In the genomic region with DNA sequence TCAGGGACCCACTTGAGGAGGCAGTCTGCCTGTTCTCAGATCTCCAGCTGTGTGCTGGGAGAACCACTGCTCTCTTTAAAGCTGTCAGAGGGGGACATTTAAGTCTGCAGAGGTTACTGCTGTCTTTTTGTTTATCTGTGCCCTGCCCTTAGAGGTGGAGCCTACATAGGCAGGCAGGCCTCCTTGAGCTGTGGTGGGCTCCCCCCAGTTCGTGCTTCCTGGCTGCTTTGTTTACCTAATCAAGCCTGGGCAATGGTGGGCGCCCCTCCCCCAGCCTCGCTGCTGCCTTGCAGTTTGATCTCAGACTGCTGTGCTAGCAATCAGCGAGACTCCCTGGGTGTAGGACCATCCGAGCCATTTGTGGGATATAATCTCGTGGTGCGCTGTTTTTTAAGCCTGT, we compare ENCODE assay signal across 7 cellular contexts.
DNase-seq lines count a peak whose midpoint lies in the region; ATAC-seq and TF ChIP-seq lines count a peak whose summit lies in the region.
"Not testable (repeated sequence)": the region's sequence is repeated elsewhere in the genome, so short reads cannot be mapped to it uniquely, and the experiment has no call there.

No MANE protein-coding gene starts in this region.

- not testable (repeated sequence) for DNase-seq in Caco-2; neural crest cell (ENCODE audit: low read depth, low spot score)
- peak; percentile 63 for DNase-seq in NCI-H748 (lab: John Stamatoyannopoulos, UW; ENCODE audit: unreplicated experiment)
- DNase-seq in WTC11 (ENCODE audit: low spot score) = peak; percentile 23
- DNase-seq in endodermal cell = peak; percentile 53

- not testable (repeated sequence) for H3K36me3 Mint-ChIP-seq in Caco-2 (ENCODE audit: insufficient read depth, unreplicated experiment); neural crest cell (ENCODE audit: low read depth)
- H3K36me3 Mint-ChIP-seq in WTC11 (peaks cover 32% of the 10 kb centered on the region), endodermal cell (ENCODE audit: low read depth) (peaks cover 13% of the 10 kb centered on the region)

- H3K27me3 ChIP-seq in Caco-2 (replicated peaks; ENCODE audit: control insufficient read depth, insufficient read depth, low read length); HUES48 (ENCODE audit: control insufficient read depth, insufficient read depth, low read length); endodermal cell (ENCODE audit: control insufficient read depth, insufficient read depth, low read length, poor library complexity, severe bottlenecking): not testable (repeated sequence)

- not testable (repeated sequence) for H3K9me3 ChIP-seq in Caco-2; ES-I3 (ENCODE audit: control insufficient read depth, insufficient read depth, low read length); HUES48 (ENCODE audit: control insufficient read depth, insufficient read depth, low read length)
- peaks cover 14% of the 10 kb centered on the region for H3K9me3 ChIP-seq in endodermal cell (ENCODE audit: control insufficient read depth, low read length)

- BruUV-seq in Caco-2 (replicated peaks; lab: Mats Ljungman, UMichigan) = not testable (repeated sequence)

- not testable (repeated sequence) for ATAC-seq in WTC11

- POLR2A ChIA-PET in Caco-2 (lab: Charles Lee); WTC11 (lab: Charles Lee): not testable (repeated sequence)

- not testable (repeated sequence) for H3K4me1 ChIP-seq in Caco-2; ES-I3 (ENCODE audit: insufficient read depth, low read length); HUES48 (ENCODE audit: control insufficient read depth, insufficient read depth, low read length); endodermal cell (ENCODE audit: control insufficient read depth, insufficient read depth, low read length)

- H3K36me3 ChIP-seq in Caco-2 (ENCODE audit: control insufficient read depth, insufficient read depth, low read length); ES-I3 (ENCODE audit: insufficient read depth, low read length); HUES48 (ENCODE audit: control insufficient read depth, insufficient read depth, low read length); endodermal cell (ENCODE audit: control insufficient read depth, insufficient read depth, low read length): not testable (repeated sequence)

- not testable (repeated sequence) for H3K27ac Mint-ChIP-seq in Caco-2 (ENCODE audit: unreplicated experiment); endodermal cell
- peak overlapping the region; percentile 96 for H3K27ac Mint-ChIP-seq in WTC11
- H3K27ac Mint-ChIP-seq in neural crest cell (ENCODE audit: unreplicated experiment) = peak overlapping the region; percentile 9

- CTCF ChIA-PET in Caco-2 (lab: Charles Lee); WTC11 (lab: Charles Lee): not testable (repeated sequence)

- H3K4me3 ChIP-seq in Caco-2 (ENCODE audit: low read depth, low read length) (peak overlapping the region; percentile 14; the same call in 1 of the 2 replicates), HUES48 (ENCODE audit: low read depth, low read length) (0 out of 2 replicates have a peak overlapping the region, but pooled peaks have one; percentile 17)
- not testable (repeated sequence) for H3K4me3 ChIP-seq in endodermal cell (ENCODE audit: low read length)

- peak overlapping the region; percentile 59 for H3K27ac ChIP-seq in HUES48 (ENCODE audit: low read depth, low read length)
- H3K27ac ChIP-seq in endodermal cell (ENCODE audit: low read depth, low read length) = not testable (repeated sequence)

- not testable (repeated sequence) for H3K9me3 Mint-ChIP-seq in Caco-2 (ENCODE audit: unreplicated experiment); neural crest cell
- H3K9me3 Mint-ChIP-seq in WTC11 = peaks cover 19% of the 10 kb centered on the region
- peaks cover 38% of the 10 kb centered on the region for H3K9me3 Mint-ChIP-seq in endodermal cell

- 77 to 80% methylated on average over 5 to 7 of the region's 7 CpGs for WGBS in endodermal cell (ENCODE audit: insufficient coverage in 1 of 2, insufficient read length in 1 of 2), 2 experiments

- H3K9ac ChIP-seq in ES-I3 (ENCODE audit: low read depth, low read length) = peak overlapping the region; percentile 40; the same call in 1 of the 2 replicates
- H3K9ac ChIP-seq in HUES48 (ENCODE audit: low read depth, low read length); endodermal cell (ENCODE audit: extremely low read depth, low read length, poor library complexity, severe bottlenecking): not testable (repeated sequence)

- TF ChIP-seq CTCF in Caco-2 (IDR thresholded peaks at IDR 0.05; ENCODE audit: insufficient read depth in 1 of 2, low read depth in 1 of 2, low read length in 1 of 2, severe bottlenecking in 1 of 2, unreplicated experiment in 1 of 2); WTC11 (IDR thresholded peaks at IDR 0.05); endodermal cell (conservative IDR thresholded peaks at IDR 0.05); neural crest cell (conservative IDR thresholded peaks at IDR 0.05): not testable (repeated sequence)

- not testable (repeated sequence) for H3K27me3 Mint-ChIP-seq in Caco-2 (ENCODE audit: insufficient read depth, unreplicated experiment); WTC11 (ENCODE audit: low read depth); endodermal cell (ENCODE audit: insufficient read depth); neural crest cell (ENCODE audit: low read depth)

- intact Hi-C loops in Caco-2 (cut with micrococcal nuclease; ENCODE audit: unreplicated experiment) = not testable (repeated sequence)

- peak overlapping the region; percentile 58 for H3K4me3 Mint-ChIP-seq in Caco-2 (ENCODE audit: unreplicated experiment)
- H3K4me3 Mint-ChIP-seq in WTC11 = 0 out of 2 replicates have a peak overlapping the region, but pooled peaks have one; percentile 55
- H3K4me3 Mint-ChIP-seq in endodermal cell, neural crest cell: not testable (repeated sequence)

- not testable (repeated sequence) for H3K4me1 Mint-ChIP-seq in Caco-2 (ENCODE audit: low read depth, unreplicated experiment); endodermal cell; neural crest cell
- peaks cover 29% of the 10 kb centered on the region for H3K4me1 Mint-ChIP-seq in WTC11
